27 cellular contexts compared by ENCODE assay signal in genomic region chr12:108735855-108736254, GRCh38.
"Had no signal": no experiment of that assay in that cellular context is flagged by ENCODE, and none has a peak within 500 bp of the region (broad histone marks: within the 10 kb centered on the region; RNA-seq: fewer than 3 reads in every experiment).

No MANE protein-coding gene starts in this region.

- H3K27ac Mint-ChIP-seq: activated naive CD4-positive, alpha-beta T cell treated with anti-CD3 and anti-CD28 coated beads, Interleukin-2, amount 50 U/mL, for 72 hours; activated T-helper 2 cell treated with anti-CD3 and anti-CD28 coated beads, Interferon-gamma antibody, Interleukin-2, Interleukin-4, amounts not matched to agents 10 μg/mL and 5 μg/mL and 100 μg/mL, durations not matched to agents 14 hours and 24 hours and 36 hours; T-helper 1 cell treated with Interleukin-12 subunit alpha and Interleukin-12 subunit beta and Interleukin-4 antibody, amounts not matched to agents 30 μg/mL and 1 μg/mL, for 36 hours had no signal

- H3K9me3 ChIP-seq: ascending aorta, body of pancreas, MG63 had no signal

- H3K36me3 ChIP-seq: ascending aorta had no signal

- H3K27me3 Mint-ChIP-seq: activated naive CD8-positive, alpha-beta T cell treated with anti-CD3 and anti-CD28 coated beads, Interleukin-2, amount 50 U/mL, for 24 hours had no signal

- H3K36me3 Mint-ChIP-seq: activated naive CD4-positive, alpha-beta T cell treated with anti-CD3 and anti-CD28 coated beads, Interleukin-2, amount 50 U/mL, for 72 hours had no signal

- H3K9me3 Mint-ChIP-seq: activated naive CD4-positive, alpha-beta T cell treated with anti-CD3 and anti-CD28 coated beads, Interleukin-2, amount 50 U/mL, for 72 hours; activated naive CD8-positive, alpha-beta T cell treated with anti-CD3 and anti-CD28 coated beads, Interleukin-2, amount 50 U/mL, for 24 hours; activated T-helper 2 cell treated with anti-CD3 and anti-CD28 coated beads, Interferon-gamma antibody, Interleukin-2, Interleukin-4, amounts not matched to agents 10 μg/mL and 5 μg/mL and 100 μg/mL, durations not matched to agents 14 hours and 24 hours and 36 hours; central memory CD8-positive, alpha-beta T cell; T-helper 1 cell treated with Interleukin-12 subunit alpha and Interleukin-12 subunit beta and Interleukin-4 antibody, amounts not matched to agents 30 μg/mL and 1 μg/mL, for 36 hours had no signal

- H3K27ac ChIP-seq: KMS-11 had no signal

- H3K4me3 ChIP-seq: ascending aorta, body of pancreas, MG63 had no signal

- H3K9ac ChIP-seq: KMS-11 had no signal

- H3K27me3 ChIP-seq: ascending aorta, body of pancreas, MG63 had no signal

- H3K4me2 ChIP-seq: KMS-11 had no signal

- ATAC-seq: activated naive CD4-positive, alpha-beta T cell treated with anti-CD3 and anti-CD28 coated beads, Interleukin-2, amount 50 U/mL, for 72 hours; activated naive CD8-positive, alpha-beta T cell treated with anti-CD3 and anti-CD28 coated beads, Interleukin-2, amount 50 U/mL, for 24 hours; body of pancreas; Panc1 had no signal

- DNase-seq: activated CD4-positive, alpha-beta T cell treated with anti-CD3 and anti-CD28 coated beads for 48 hours; activated CD4-positive, alpha-beta T cell treated with anti-CD3 and anti-CD28 coated beads, Interleukin-2, amount 50 U/mL, for 4 hours; activated CD4-positive, CD25-positive, alpha-beta regulatory T cell treated with anti-CD3 and anti-CD28 coated beads, Interleukin-2, amount 50 U/mL, for 72 hours; activated CD8-positive, alpha-beta memory T cell treated with anti-CD3 and anti-CD28 coated beads for 24 hours; activated naive CD8-positive, alpha-beta T cell treated with anti-CD3 and anti-CD28 coated beads, Interleukin-2, amount 50 U/mL, for 24 hours; activated T-cell treated with anti-CD3 and anti-CD28 coated beads, Interleukin-2, amount 50 U/mL, for 48 hours; amniotic stem cell; body of pancreas; NCI-H1105; NCI-H1436; NCI-H1694 treated with DMSO at 0.1 percent for 48 hours; NCI-H2029 treated with DMSO at 0.1 percent for 48 hours; NCI-H345; NCI-H510A; NCI-H526 treated with DMSO at 0.1 percent for 48 hours; NCI-H82; NK-92 treated with Interleukin-12 subunit alpha and Interleukin-12 subunit beta, amount 100 ng/mL, for 24 hours; OCI-M1; SHP77 treated with DMSO at 0.1 percent for 48 hours had no signal

- H3K4me3 Mint-ChIP-seq: activated naive CD8-positive, alpha-beta T cell treated with anti-CD3 and anti-CD28 coated beads, Interleukin-2, amount 50 U/mL, for 24 hours; central memory CD8-positive, alpha-beta T cell; T-helper 1 cell treated with Interleukin-12 subunit alpha and Interleukin-12 subunit beta and Interleukin-4 antibody, amounts not matched to agents 30 μg/mL and 1 μg/mL, for 36 hours had no signal
